8 cellular contexts compared by ENCODE assay signal in genomic region chr14:52015411-52016030, GRCh38. TPM values are rescaled to one million over a fixed set of nuclear protein-coding genes. Genes with fewer than 3 reads are reported as not detected.
A peak's percentile ranks its signal among the peaks of the same experiment; 100 is the strongest.
DNase-seq lines count a peak whose midpoint lies in the region.

No MANE protein-coding gene starts in this region.

- no peaks in the 10 kb centered on the region for H3K27me3 ChIP-seq in layer of hippocampus (ENCODE audit: control insufficient read depth, insufficient read depth, low read length)

- DNase-seq in AML-193 (lab: John Stamatoyannopoulos, UW), result peak; percentile 18
- DNase-seq in HT1080 (ENCODE audit: low read depth), result peak; percentile 38
- peak; percentile 29 for DNase-seq in astrocyte of the hippocampus (ENCODE audit: low read depth, low spot score)
- DNase-seq in GDM1 (lab: John Stamatoyannopoulos, UW), result no peak
- no peak for DNase-seq in AG08396 (ENCODE audit: low spot score)
- DNase-seq in NCI-H446 treated with DMSO at 0.1 percent for 48 hours (lab: John Stamatoyannopoulos, UW), result no peak
- DNase-seq in glomerular visceral epithelial cell (ENCODE audit: extremely low spot score), result no peak

- H3K27ac ChIP-seq in layer of hippocampus (ENCODE audit: low read depth, low read length), result peak overlapping the region; percentile 90

RNA-seq across cellular contexts. Expression of gene RTRAF, which starts 26.2 kb away (rescaled TPM):
- 192 and 251 TPM in 2 replicates for total RNA-seq in HT1080 (2014; rRNA removed; shearing (Covaris generic))
- polyA plus RNA-seq in HT1080 (2015; cell fraction: cytosol; rRNA removed), result 73.2 and 88.2 TPM in 2 replicates
- polyA plus RNA-seq in HT1080 (2015; cell fraction: nucleus; rRNA removed), result 46.2 and 48.2 TPM in 2 replicates

RNA-seq across cellular contexts. Expression of gene NID2, which starts 53.3 kb away (rescaled TPM):
- total RNA-seq in HT1080 (2014; rRNA removed; shearing (Covaris generic)), result 1.6 and 2.2 TPM in 2 replicates
- 1.6 and 2.3 TPM in 2 replicates for polyA plus RNA-seq in HT1080 (2015; cell fraction: cytosol; rRNA removed)
- polyA plus RNA-seq in HT1080 (2015; cell fraction: nucleus; rRNA removed), result 10.5 and 11.5 TPM in 2 replicates

Comparison
In these comparisons a context has a peak if more than half of its experiments do, and no peak if none do; other contexts are left out.
1. DNase-seq: peak in AML-193 (2 of 2), HT1080 (single experiment) and astrocyte of the hippocampus (single experiment); none in GDM1 (single experiment), AG08396 (single experiment), NCI-H446 treated with DMSO at 0.1 percent for 48 hours (single experiment) and glomerular visceral epithelial cell (single experiment).